In genomic region chr10:103396789-103397087, GRCh38 we compare ENCODE assay signal across 1 cellular context.
TF ChIP-seq lines count a peak whose summit lies in the region.

No MANE protein-coding gene starts in this region.

TF ChIP-seq in GM12878, 131 proteins besides CTCF, POLR2A, EP300 and RAD21:
- TF ChIP-seq SMC3 (IDR thresholded peaks at IDR 0.05; ENCODE audit: borderline replicate concordance, low read length), result no peak
- TF ChIP-seq CBFB (IDR thresholded peaks at IDR 0.05; ENCODE audit: low read depth), result no peak
- TF ChIP-seq ZNF687 (IDR thresholded peaks at IDR 0.05), result no peak; the same call in 1 of the 2 replicates
- TF ChIP-seq ZNF217 (IDR thresholded peaks at IDR 0.05), result no peak
- 0 out of 2 replicates have a peak, but pooled peaks have one; percentile 2 for TF ChIP-seq RB1 (IDR thresholded peaks at IDR 0.05; ENCODE audit: borderline replicate concordance)
- no peak for TF ChIP-seq YY1 (IDR thresholded peaks at IDR 0.05; ENCODE audit: low read depth, low read length)
- 0 out of 2 replicates have a peak, but pooled peaks have one; percentile 5 for TF ChIP-seq IRF4 (IDR thresholded peaks at IDR 0.05; ENCODE audit: low read depth, low read length)
- peak; percentile 23; the same call in 1 of the 2 replicates for TF ChIP-seq SIN3A (IDR thresholded peaks at IDR 0.05; ENCODE audit: low read depth, low read length)
- TF ChIP-seq SMARCA5 (IDR thresholded peaks at IDR 0.05), result peak; percentile 44; the same call in 1 of the 2 replicates
